In the genomic region with DNA sequence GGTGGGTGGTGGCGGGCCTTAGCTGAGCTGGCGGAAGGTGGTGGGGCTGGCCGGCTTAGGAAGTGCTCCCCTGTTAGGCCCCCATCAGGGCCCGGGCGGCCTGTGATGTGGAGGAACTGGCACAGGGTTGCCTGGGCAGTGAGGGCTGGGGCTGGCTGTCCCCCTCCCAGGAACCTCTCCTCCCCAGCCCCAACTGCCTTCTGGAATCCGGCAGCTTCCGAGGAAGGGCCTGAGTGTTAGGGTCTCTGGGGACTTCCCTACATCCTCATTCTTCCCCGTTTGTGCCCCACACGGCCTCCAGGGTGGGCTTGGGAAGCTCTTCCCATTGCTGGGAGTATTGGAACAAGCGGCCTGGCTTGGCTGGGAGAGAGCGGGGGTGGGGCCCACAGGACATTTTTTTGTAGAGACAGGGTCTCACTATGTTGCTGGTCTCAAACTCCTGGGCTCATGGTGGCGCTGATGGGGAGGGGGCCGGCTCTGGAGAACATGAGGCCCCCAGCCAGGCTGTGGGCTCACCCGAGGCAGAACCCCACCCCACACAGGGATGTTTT, we compare ENCODE assay signal across 2 cellular contexts.
TF ChIP-seq lines count a peak whose summit lies in the region.

No MANE protein-coding gene starts in this region.

TF ChIP-seq in SK-N-SH, 30 proteins besides CTCF, POLR2A, EP300 and RAD21 (continued from another document):
- TF ChIP-seq USF2 (IDR thresholded peaks at IDR 0.05; ENCODE audit: borderline replicate concordance, low read depth, low read length) = no peak
- TF ChIP-seq USF1 (IDR thresholded peaks at IDR 0.05; ENCODE audit: borderline replicate concordance, low read depth) = no peak
- TF ChIP-seq CHD2 (IDR thresholded peaks at IDR 0.05; ENCODE audit: low read length, partially characterized antibody) = no peak

TF ChIP-seq in SK-N-SH treated with all-trans-retinoic acid at 6 μM for 48 hours, 23 proteins besides CTCF, POLR2A, EP300 and RAD21 (continued from another document):
- TF ChIP-seq TSHZ2 (CRISPR knock-in tag; IDR thresholded peaks at IDR 0.05) (no peak), ZFP3 (CRISPR knock-in tag; IDR thresholded peaks at IDR 0.05) (no peak), ZNF565 (CRISPR knock-in tag; conservative IDR thresholded peaks at IDR 0.05; ENCODE audit: low read depth) (no peak), POU6F1 (CRISPR knock-in tag; IDR thresholded peaks at IDR 0.05; ENCODE audit: borderline replicate concordance, low read depth) (no peak), ZNF8 (CRISPR knock-in tag; IDR thresholded peaks at IDR 0.05) (no peak), RARB (CRISPR knock-in tag; IDR thresholded peaks at IDR 0.05) (no peak), SNAI2 (CRISPR knock-in tag; IDR thresholded peaks at IDR 0.05) (no peak), GLIS3 (CRISPR knock-in tag; IDR thresholded peaks at IDR 0.05) (no peak)
- TF ChIP-seq, protein P1, sequence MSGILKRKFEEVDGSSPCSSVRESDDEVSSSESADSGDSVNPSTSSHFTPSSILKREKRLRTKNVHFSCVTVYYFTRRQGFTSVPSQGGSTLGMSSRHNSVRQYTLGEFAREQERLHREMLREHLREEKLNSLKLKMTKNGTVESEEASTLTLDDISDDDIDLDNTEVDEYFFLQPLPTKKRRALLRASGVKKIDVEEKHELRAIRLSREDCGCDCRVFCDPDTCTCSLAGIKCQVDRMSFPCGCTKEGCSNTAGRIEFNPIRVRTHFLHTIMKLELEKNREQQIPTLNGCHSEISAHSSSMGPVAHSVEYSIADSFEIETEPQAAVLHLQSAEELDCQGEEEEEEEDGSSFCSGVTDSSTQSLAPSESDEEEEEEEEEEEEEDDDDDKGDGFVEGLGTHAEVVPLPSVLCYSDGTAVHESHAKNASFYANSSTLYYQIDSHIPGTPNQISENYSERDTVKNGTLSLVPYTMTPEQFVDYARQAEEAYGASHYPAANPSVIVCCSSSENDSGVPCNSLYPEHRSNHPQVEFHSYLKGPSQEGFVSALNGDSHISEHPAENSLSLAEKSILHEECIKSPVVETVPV (CRISPR knock-in tag; IDR thresholded peaks at IDR 0.05) = no peak
- TF ChIP-seq, protein P2, sequence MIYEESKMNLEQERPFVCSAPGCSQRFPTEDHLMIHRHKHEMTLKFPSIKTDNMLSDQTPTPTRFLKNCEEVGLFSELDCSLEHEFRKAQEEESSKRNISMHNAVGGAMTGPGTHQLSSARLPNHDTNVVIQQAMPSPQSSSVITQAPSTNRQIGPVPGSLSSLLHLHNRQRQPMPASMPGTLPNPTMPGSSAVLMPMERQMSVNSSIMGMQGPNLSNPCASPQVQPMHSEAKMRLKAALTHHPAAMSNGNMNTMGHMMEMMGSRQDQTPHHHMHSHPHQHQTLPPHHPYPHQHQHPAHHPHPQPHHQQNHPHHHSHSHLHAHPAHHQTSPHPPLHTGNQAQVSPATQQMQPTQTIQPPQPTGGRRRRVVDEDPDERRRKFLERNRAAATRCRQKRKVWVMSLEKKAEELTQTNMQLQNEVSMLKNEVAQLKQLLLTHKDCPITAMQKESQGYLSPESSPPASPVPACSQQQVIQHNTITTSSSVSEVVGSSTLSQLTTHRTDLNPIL (CRISPR knock-in tag; IDR thresholded peaks at IDR 0.05; ENCODE audit: low read depth) = no peak
